In the genomic region with DNA sequence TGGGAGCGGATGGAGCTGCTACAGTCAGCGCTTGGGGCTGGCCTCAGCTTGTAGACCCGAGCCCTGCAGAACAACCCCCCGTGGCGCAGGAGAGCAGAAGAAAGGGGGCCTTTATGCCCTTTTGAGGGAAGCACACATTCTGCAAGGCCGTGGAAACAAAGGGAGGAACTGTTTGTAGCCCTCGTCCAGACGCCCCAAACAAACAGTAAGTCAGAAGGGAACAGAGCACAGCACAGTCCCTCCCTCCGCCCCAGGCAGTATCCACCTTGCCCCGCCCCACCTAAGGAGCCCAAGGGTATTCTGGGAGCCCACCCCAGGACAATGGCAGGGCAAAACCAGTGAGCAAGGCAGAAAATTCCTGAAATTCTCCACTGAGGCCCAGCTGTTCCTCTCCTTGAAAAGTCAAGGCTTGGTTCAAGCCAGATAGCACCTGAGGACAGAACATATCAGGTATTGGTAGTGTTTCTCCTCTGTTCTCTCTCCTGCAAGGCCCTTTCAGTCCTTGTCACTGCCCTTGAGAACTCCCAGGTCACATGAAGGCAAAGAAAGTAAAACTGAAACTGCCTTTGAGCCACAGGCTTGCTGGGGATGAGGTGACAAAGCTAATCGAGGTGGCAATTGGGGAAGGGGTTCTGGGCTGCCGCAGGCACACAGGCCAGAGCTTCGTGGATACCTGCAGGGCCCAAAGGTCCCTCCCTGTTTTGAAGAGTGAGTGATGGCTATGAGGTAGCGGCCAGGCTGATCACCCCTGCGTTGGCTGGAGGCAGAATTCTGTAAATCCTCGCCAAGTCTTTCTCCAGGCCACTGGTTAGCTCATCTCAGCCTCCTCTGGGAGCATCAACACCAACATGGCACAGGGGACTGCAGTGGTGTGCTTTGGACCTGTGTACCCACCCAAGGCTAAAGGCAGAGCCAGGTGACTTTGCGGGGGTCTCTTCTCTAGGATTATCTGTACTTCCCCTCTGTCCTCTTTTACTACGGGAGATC, we compare ENCODE assay signal across 8 cellular contexts. TPM values are rescaled to one million over a fixed set of nuclear protein-coding genes. Genes with fewer than 3 reads are reported as not detected.
DNase-seq lines count a peak whose midpoint lies in the region; ATAC-seq and TF ChIP-seq lines count a peak whose summit lies in the region.

No MANE protein-coding gene starts in this region.

- H3K36me3 Mint-ChIP-seq in activated CD4-positive, alpha-beta T cell treated with anti-CD3 and anti-CD28 coated beads, Interleukin-2, amount 10 ng/mL, durations not matched to agents 7 days and 5 days (ENCODE audit: low read depth), result peaks cover 53% of the 10 kb centered on the region

- H3K4me3 Mint-ChIP-seq in activated CD4-positive, alpha-beta T cell treated with anti-CD3 and anti-CD28 coated beads, Interleukin-2, amount 10 ng/mL, durations not matched to agents 7 days and 5 days, result peak overlapping the region; percentile 82

- peak overlapping the region; percentile 83 to 96 for H3K9ac ChIP-seq in liver (ENCODE audit: low read depth in 1 of 2, low read length in 2 of 2)

- H3K4me3 ChIP-seq in liver (ENCODE audit: low read depth in 1 of 3, low read length in 3 of 3), result peak overlapping the region; percentile 72 to 89 (median 87)

- TF ChIP-seq RAD21 in liver (IDR thresholded peaks at IDR 0.05), result peak in 1 of 2 donors; percentile 5

- peaks cover 64% of the 10 kb centered on the region for H3K4me1 Mint-ChIP-seq in activated CD4-positive, alpha-beta T cell treated with anti-CD3 and anti-CD28 coated beads, Interleukin-2, amount 10 ng/mL, durations not matched to agents 7 days and 5 days

- TF ChIP-seq CTCF in liver (IDR thresholded peaks at IDR 0.05; ENCODE audit: low read depth, low read length, missing input control), result no peak

- ATAC-seq in GM18858 (IDR thresholded peaks at IDR 0.05; ENCODE audit: unreplicated experiment), result peak; percentile 71
- ATAC-seq in HG03060 (IDR thresholded peaks at IDR 0.05; ENCODE audit: low read depth, unreplicated experiment), result peak; percentile 82

- POLR2A ChIA-PET in activated CD4-positive, alpha-beta T cell treated with anti-CD3 and anti-CD28 coated beads, Interleukin-2, amount 10 ng/mL, durations not matched to agents 7 days and 5 days (lab: Charles Lee), result interaction anchor here (0.6 to 3.1 kb wide), 11 partner anchors 25 to 320 kb away, joined by 3 to 30 read pairs (median 4); partner anchors contain the start of gene RPS6KA5

- DNase-seq in ACHN, result peak; percentile 69
- DNase-seq in NCI-H345 treated with DMSO at 0.1 percent for 48 hours (lab: John Stamatoyannopoulos, UW; ENCODE audit: unreplicated experiment), result peak; percentile 51
- peak; percentile 84 for DNase-seq in activated CD4-positive, alpha-beta T cell treated with anti-CD3 and anti-CD28 coated beads, Interleukin-2, amount 10 ng/mL, durations not matched to agents 7 days and 5 days
- peak; percentile 60 to 94 for DNase-seq in dermis microvascular lymphatic vessel endothelial cell (ENCODE audit: low read depth in 2 of 2)
- DNase-seq in stimulated activated CD4-positive, alpha-beta T cell treated with anti-CD3 and anti-CD28 coated beads, Interleukin-4, amount 100 ng/mL, for 1 hour, result peak; percentile 57

- 1% methylated on average over 18 of the region's 18 CpGs for WGBS in liver

- H3K27ac Mint-ChIP-seq in activated CD4-positive, alpha-beta T cell treated with anti-CD3 and anti-CD28 coated beads, Interleukin-2, amount 10 ng/mL, durations not matched to agents 7 days and 5 days, result peak overlapping the region; percentile 90

- H3K9me3 ChIP-seq in liver (ENCODE audit: control insufficient read depth in 4 of 4, low read length in 3 of 4), result no peaks in the 10 kb centered on the region

- peaks cover 8% of the 10 kb centered on the region for H3K9me3 Mint-ChIP-seq in activated CD4-positive, alpha-beta T cell treated with anti-CD3 and anti-CD28 coated beads, Interleukin-2, amount 10 ng/mL, durations not matched to agents 7 days and 5 days

- H3K4me1 ChIP-seq in liver (ENCODE audit: control insufficient read depth in 4 of 4, insufficient read depth in 4 of 4, low read length in 3 of 4), result peaks cover 13 to 40% (median 31%) of the 10 kb centered on the region in 4 donors

- in situ Hi-C loops in ACHN (cut with HindIII; ENCODE audit: low pct_ligation_motif_present, low pct_unique_long_range_greater_than_20kb, low sequenced_read_pairs), result no loop called here

- peaks cover 0 to 5% (median 1%) of the 10 kb centered on the region in 4 donors for H3K36me3 ChIP-seq in liver (ENCODE audit: control insufficient read depth in 4 of 4, insufficient read depth in 3 of 4, low read depth in 1 of 4, low read length in 3 of 4)

- no peaks in the 10 kb centered on the region for H3K27me3 ChIP-seq in liver (ENCODE audit: control insufficient read depth in 4 of 4, insufficient read depth in 4 of 4, low read length in 3 of 4)

- peak overlapping the region; percentile 94 to 98 for H3K27ac ChIP-seq in liver (ENCODE audit: low read depth in 1 of 2, low read length in 2 of 2)

- CTCF ChIA-PET in activated CD4-positive, alpha-beta T cell treated with anti-CD3 and anti-CD28 coated beads, Interleukin-2, amount 10 ng/mL, durations not matched to agents 7 days and 5 days (lab: Charles Lee), result interaction anchor here (0.5 to 3.8 kb wide), 19 partner anchors 9 to 211 kb away, joined by 3 to 17 read pairs (median 4); partner anchors contain the start of gene RPS6KA5

- H3K27me3 Mint-ChIP-seq in activated CD4-positive, alpha-beta T cell treated with anti-CD3 and anti-CD28 coated beads, Interleukin-2, amount 10 ng/mL, durations not matched to agents 7 days and 5 days, result no peaks in the 10 kb centered on the region

TF ChIP-seq in liver, 16 proteins besides CTCF, POLR2A, EP300 and RAD21 (continues in another document):
- TF ChIP-seq GABPA (IDR thresholded peaks at IDR 0.05 in 1 of 2, conservative IDR thresholded peaks at IDR 0.05 in 1 of 2) (no peak), RXRA (IDR thresholded peaks at IDR 0.05) (peak in 1 of 2 donors; percentile 9), HNF4A (conservative IDR thresholded peaks at IDR 0.05) (peak in 1 of 2 donors; percentile 13), EGR1 (IDR thresholded peaks at IDR 0.05; ENCODE audit: low read depth in 2 of 2) (no peak), HNF4G (IDR thresholded peaks at IDR 0.05) (no peak), FOXA1 (IDR thresholded peaks at IDR 0.05) (no peak), SP1 (IDR thresholded peaks at IDR 0.05) (no peak), YY1 (IDR thresholded peaks at IDR 0.05) (peak; percentile 61), TAF1 (conservative IDR thresholded peaks at IDR 0.05) (no peak), JUND (IDR thresholded peaks at IDR 0.05) (no peak), NR2F2 (IDR thresholded peaks at IDR 0.05) (no peak)
- TF ChIP-seq, protein P1, sequence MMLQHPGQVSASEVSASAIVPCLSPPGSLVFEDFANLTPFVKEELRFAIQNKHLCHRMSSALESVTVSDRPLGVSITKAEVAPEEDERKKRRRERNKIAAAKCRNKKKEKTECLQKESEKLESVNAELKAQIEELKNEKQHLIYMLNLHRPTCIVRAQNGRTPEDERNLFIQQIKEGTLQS (IDR thresholded peaks at IDR 0.05), result no peak
- TF ChIP-seq, protein P2, sequence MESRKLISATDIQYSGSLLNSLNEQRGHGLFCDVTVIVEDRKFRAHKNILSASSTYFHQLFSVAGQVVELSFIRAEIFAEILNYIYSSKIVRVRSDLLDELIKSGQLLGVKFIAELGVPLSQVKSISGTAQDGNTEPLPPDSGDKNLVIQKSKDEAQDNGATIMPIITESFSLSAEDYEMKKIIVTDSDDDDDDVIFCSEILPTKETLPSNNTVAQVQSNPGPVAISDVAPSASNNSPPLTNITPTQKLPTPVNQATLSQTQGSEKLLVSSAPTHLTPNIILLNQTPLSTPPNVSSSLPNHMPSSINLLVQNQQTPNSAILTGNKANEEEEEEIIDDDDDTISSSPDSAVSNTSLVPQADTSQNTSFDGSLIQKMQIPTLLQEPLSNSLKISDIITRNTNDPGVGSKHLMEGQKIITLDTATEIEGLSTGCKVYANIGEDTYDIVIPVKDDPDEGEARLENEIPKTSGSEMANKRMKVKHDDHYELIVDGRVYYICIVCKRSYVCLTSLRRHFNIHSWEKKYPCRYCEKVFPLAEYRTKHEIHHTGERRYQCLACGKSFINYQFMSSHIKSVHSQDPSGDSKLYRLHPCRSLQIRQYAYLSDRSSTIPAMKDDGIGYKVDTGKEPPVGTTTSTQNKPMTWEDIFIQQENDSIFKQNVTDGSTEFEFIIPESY (IDR thresholded peaks at IDR 0.05), result no peak
- TF ChIP-seq, protein P3, sequence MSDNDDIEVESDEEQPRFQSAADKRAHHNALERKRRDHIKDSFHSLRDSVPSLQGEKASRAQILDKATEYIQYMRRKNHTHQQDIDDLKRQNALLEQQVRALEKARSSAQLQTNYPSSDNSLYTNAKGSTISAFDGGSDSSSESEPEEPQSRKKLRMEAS (IDR thresholded peaks at IDR 0.05), result no peak

RNA-seq across cellular contexts. Expression of gene DGLUCY, which starts 0.5 kb away (rescaled TPM):
- total RNA-seq in activated CD4-positive, alpha-beta T cell treated with anti-CD3 and anti-CD28 coated beads, Interleukin-2, amount 10 ng/mL, durations not matched to agents 7 days and 5 days, result 100 to 1,000 TPM; 109 to 110 TPM
- 33.9 and 47.2 TPM in 2 replicates for total RNA-seq in dermis microvascular lymphatic vessel endothelial cell
- 10 to 100 TPM; 26.1 to 58.1 TPM for total RNA-seq in liver
- polyA plus RNA-seq in liver, result 10 to 100 TPM; 17.9 to 23.6 TPM

RNA-seq across cellular contexts. Expression of gene RPS6KA5, which starts 53.9 kb away (rescaled TPM):
- total RNA-seq in activated CD4-positive, alpha-beta T cell treated with anti-CD3 and anti-CD28 coated beads, Interleukin-2, amount 10 ng/mL, durations not matched to agents 7 days and 5 days, result 10 to 100 TPM; 42.1 to 44.8 TPM
- total RNA-seq in dermis microvascular lymphatic vessel endothelial cell, result 1.2 and 2.8 TPM in 2 replicates
- 1 to 10 TPM; 1.4 to 2.3 TPM for total RNA-seq in liver
- 1 to 10 TPM in 1 of 2 donors, under 1 TPM in 1; 0.52 to 1.1 TPM for polyA plus RNA-seq in liver

Comparison
In these comparisons a context has a peak if more than half of its experiments do, and no peak if none do; other contexts are left out.
1. Peak in every context shown above with its lines: DNase-seq, ATAC-seq, H3K4me3 ChIP-seq and H3K27ac ChIP-seq.
2. RNA of gene RPS6KA5, which starts 53.9 kb away (total RNA-seq): 42.1 to 44.8 TPM in activated CD4-positive, alpha-beta T cell treated with anti-CD3 and anti-CD28 coated beads, Interleukin-2, amount 10 ng/mL, durations not matched to agents 7 days and 5 days; 1.4 to 2.3 TPM in liver and 1.2 to 2.8 TPM in dermis microvascular lymphatic vessel endothelial cell; every median in the first group is over 10 times any median in the second.